Comparison of ENCODE assay signal across 1 cellular context in the genomic region with DNA sequence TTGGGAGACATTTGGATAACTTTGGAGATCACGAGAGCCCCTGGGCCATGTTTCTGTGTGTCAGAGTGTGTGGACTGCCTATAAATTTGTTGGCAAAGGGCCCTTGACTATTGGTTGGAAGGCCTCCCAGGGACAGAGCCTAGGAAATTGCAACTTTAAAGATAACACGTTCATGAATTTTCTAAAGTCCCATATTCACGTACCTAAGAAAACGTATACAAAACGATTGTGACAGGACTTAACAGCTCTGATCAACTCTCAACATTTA.
TF ChIP-seq lines count a peak whose summit lies in the region.

No MANE protein-coding gene starts in this region.

TF ChIP-seq in HCT116, 20 proteins besides CTCF, POLR2A, EP300 and RAD21 (continued from another document):
- no peak for TF ChIP-seq YY1 (IDR thresholded peaks at IDR 0.05; ENCODE audit: extremely low read depth, insufficient replicate concordance, low read depth, low read length)
TF ChIP-seq in HCT116: peak in this region for 0.
